In genomic region chr11:110173775-110174644, GRCh38 we compare ENCODE assay signal across 8 cellular contexts.
DNase-seq lines count a peak whose midpoint lies in the region; ATAC-seq and TF ChIP-seq lines count a peak whose summit lies in the region.

No MANE protein-coding gene starts in this region.

- H3K27ac Mint-ChIP-seq in activated B cell treated with CpG ODN at 0.5 μM for 24 hours: no peak overlapping the region

- peak overlapping the region; percentile 90 for H3K27ac ChIP-seq in HUES48 (ENCODE audit: low read depth, low read length)

- H3K4me3 ChIP-seq in HUES48 (ENCODE audit: low read depth, low read length): peak overlapping the region; percentile 37
- no peak overlapping the region for H3K4me3 ChIP-seq in kidney epithelial cell (ENCODE audit: low read depth, low read length)

- H3K9me3 ChIP-seq in HUES48 (ENCODE audit: control insufficient read depth, insufficient read depth, low read length): no peaks in the 10 kb centered on the region

- H3K9me3 Mint-ChIP-seq in activated B cell treated with CpG ODN at 0.5 μM for 24 hours: no peaks in the 10 kb centered on the region

- DNase-seq in AG08395 (ENCODE audit: low spot score): peak; percentile 65
- DNase-seq in activated B cell treated with CpG ODN at 0.5 μM for 24 hours: peak; percentile 34
- DNase-seq in central memory CD4-positive, alpha-beta T cell: peak; percentile 30
- DNase-seq in kidney epithelial cell (ENCODE audit: low read depth): peak; percentile 56
- DNase-seq in stimulated activated CD4-positive, alpha-beta T cell treated with anti-CD3 and anti-CD28 coated beads, Interleukin-2, amount 100 ng/mL, for 24 hours: peak; percentile 69 to 80
- no peak for DNase-seq in occipital lobe (lab: John Stamatoyannopoulos, UW)

- H3K36me3 Mint-ChIP-seq in activated B cell treated with CpG ODN at 0.5 μM for 24 hours (ENCODE audit: low read depth): no peaks in the 10 kb centered on the region

- intact Hi-C loops in activated B cell treated with CpG ODN at 0.5 μM for 24 hours (cut with micrococcal nuclease): no loop called here

- H3K27me3 ChIP-seq in HUES48 (ENCODE audit: control insufficient read depth, insufficient read depth, low read length) (no peaks in the 10 kb centered on the region), kidney epithelial cell (ENCODE audit: control insufficient read depth, insufficient read depth, low read length) (no peaks in the 10 kb centered on the region)

- POLR2A ChIA-PET in activated B cell treated with CpG ODN at 0.5 μM for 24 hours (lab: Charles Lee): no interaction called here

- TF ChIP-seq CTCF in activated B cell treated with CpG ODN at 0.5 μM for 24 hours (IDR thresholded peaks at IDR 0.05) (peak; percentile 37), kidney epithelial cell (IDR thresholded peaks at IDR 0.05; ENCODE audit: insufficient read depth, low read length, poor library complexity, severe bottlenecking) (peak; percentile 91)

- H3K4me1 Mint-ChIP-seq in activated B cell treated with CpG ODN at 0.5 μM for 24 hours: peaks cover 7% of the 10 kb centered on the region

- 0 out of 2 replicates have a peak overlapping the region, but pooled peaks have one; percentile 22 for H3K9ac ChIP-seq in HUES48 (ENCODE audit: low read depth, low read length)

- CTCF ChIA-PET in activated B cell treated with CpG ODN at 0.5 μM for 24 hours (lab: Charles Lee): interaction anchor here (1.5 kb wide), 2 partner anchors 10 to 27 kb away, joined by 3 read pairs; no protein-coding TSS in a partner anchor

- peak; percentile 62 for ATAC-seq in GM19023 (IDR thresholded peaks at IDR 0.05; ENCODE audit: unreplicated experiment)
- peak; percentile 67 for ATAC-seq in activated B cell treated with CpG ODN at 0.5 μM for 24 hours (ENCODE audit: low read depth)

- peak overlapping the region; percentile 30 for H3K4me3 Mint-ChIP-seq in activated B cell treated with CpG ODN at 0.5 μM for 24 hours

- H3K27me3 Mint-ChIP-seq in activated B cell treated with CpG ODN at 0.5 μM for 24 hours: peaks cover 18% of the 10 kb centered on the region

- H3K36me3 ChIP-seq in HUES48 (ENCODE audit: control insufficient read depth, insufficient read depth, low read length) (no peaks in the 10 kb centered on the region), kidney epithelial cell (ENCODE audit: control insufficient read depth, insufficient read depth, low read length) (no peaks in the 10 kb centered on the region)

- H3K4me1 ChIP-seq in HUES48 (ENCODE audit: control insufficient read depth, insufficient read depth, low read length): peaks cover 44% of the 10 kb centered on the region
